Comparison of ENCODE assay signal across 9 cellular contexts in the genomic region with DNA sequence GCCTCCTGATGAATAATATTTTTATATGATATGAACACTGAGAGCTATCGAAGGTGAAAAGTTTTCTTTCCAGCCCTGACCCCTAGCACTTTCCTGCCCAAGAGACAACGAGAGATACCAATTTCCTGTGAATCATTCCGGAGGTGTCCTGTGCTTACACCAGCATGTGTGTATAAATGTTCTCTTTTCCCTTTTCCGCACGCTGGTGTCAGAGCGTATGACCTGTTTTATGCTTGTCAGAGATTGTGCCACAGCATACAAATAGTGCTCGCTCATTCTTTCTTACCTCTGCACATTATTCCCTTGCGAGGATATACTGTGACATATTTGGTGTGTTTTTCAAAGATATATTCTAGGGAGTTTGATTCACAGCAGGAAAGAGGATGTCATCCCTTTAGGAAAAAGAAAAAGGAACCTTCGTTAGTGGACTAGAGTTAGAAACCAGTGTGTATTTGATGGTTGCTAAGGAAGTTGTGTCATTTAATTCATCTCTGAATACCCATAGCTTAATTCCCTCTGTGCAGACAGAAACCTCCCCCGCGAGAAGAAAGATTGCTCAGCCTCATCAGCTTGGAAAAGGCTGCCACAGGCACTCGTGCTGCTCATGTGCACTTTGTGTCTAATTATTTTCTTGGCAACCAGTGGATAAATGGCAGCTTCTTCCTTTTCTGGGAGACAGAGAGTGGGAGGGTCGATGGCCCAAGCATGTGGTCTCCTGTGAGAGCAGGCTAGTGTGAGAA. TPM values are rescaled to one million over a fixed set of nuclear protein-coding genes. Genes with fewer than 3 reads are reported as not detected.
A peak's percentile ranks its signal among the peaks of the same experiment; 100 is the strongest.
DNase-seq lines count a peak whose midpoint lies in the region; ATAC-seq and TF ChIP-seq lines count a peak whose summit lies in the region.
"Had no signal": no experiment of that assay in that cellular context is flagged by ENCODE, and none has a peak within 500 bp of the region (broad histone marks: within the 10 kb centered on the region; RNA-seq: fewer than 3 reads in every experiment).

No MANE protein-coding gene starts in this region.

- intact Hi-C loops in Caco-2 (cut with micrococcal nuclease; ENCODE audit: unreplicated experiment): no loop called here

- H3K4me1 ChIP-seq in parathyroid adenoma (no peaks in the 10 kb centered on the region), Caco-2 (no peaks in the 10 kb centered on the region)

- H3K4me3 Mint-ChIP-seq in T-helper 17 cell (no peak overlapping the region), Caco-2 (ENCODE audit: unreplicated experiment) (no peak overlapping the region)

- DNase-seq in NCI-H146 treated with DMSO at 0.1 percent for 48 hours (lab: John Stamatoyannopoulos, UW; ENCODE audit: unreplicated experiment) (peak; percentile 22), NCI-H146 (lab: John Stamatoyannopoulos, UW) (no peak), T-helper 17 cell (no peak), foreskin melanocyte (peak; percentile 98), NCI-H1048 (lab: John Stamatoyannopoulos, UW) (no peak), Caco-2 (no peak)

- H3K27ac Mint-ChIP-seq in T-helper 17 cell (peak overlapping the region; percentile 98), Caco-2 (ENCODE audit: unreplicated experiment) (no peak overlapping the region)

- no peaks in the 10 kb centered on the region for H3K9me3 ChIP-seq in T-helper 17 cell (ENCODE audit: control insufficient read depth, low read length, poor library complexity, severe bottlenecking)
- no peaks in the 10 kb centered on the region for H3K9me3 ChIP-seq in parathyroid adenoma (ENCODE audit: control insufficient read depth, low read length)
- no peaks in the 10 kb centered on the region for H3K9me3 ChIP-seq in Caco-2

- no peaks in the 10 kb centered on the region for H3K27me3 Mint-ChIP-seq in T-helper 17 cell
- H3K27me3 Mint-ChIP-seq in Caco-2 (ENCODE audit: insufficient read depth, unreplicated experiment): no peaks in the 10 kb centered on the region

- H3K4me2 ChIP-seq in parathyroid adenoma (ENCODE audit: low read length): no peak overlapping the region
- H3K4me2 ChIP-seq: PC-9 had no signal

- CTCF ChIA-PET in Caco-2 (lab: Charles Lee): no interaction called here

- H2AFZ ChIP-seq in parathyroid adenoma: no peak overlapping the region
- H2AFZ ChIP-seq: PC-9 had no signal

- H3K36me3 ChIP-seq in parathyroid adenoma (ENCODE audit: control insufficient read depth, insufficient read depth, low read length) (no peaks in the 10 kb centered on the region), Caco-2 (ENCODE audit: control insufficient read depth, insufficient read depth, low read length) (no peaks in the 10 kb centered on the region)

- H3K79me2 ChIP-seq in parathyroid adenoma: no peaks in the 10 kb centered on the region

- H3K9ac ChIP-seq in parathyroid adenoma: no peak overlapping the region

- H3K27ac ChIP-seq in parathyroid adenoma: peak overlapping the region; percentile 39
- H3K27ac ChIP-seq: PC-9 had no signal

- H3K27me3 ChIP-seq in parathyroid adenoma (ENCODE audit: control insufficient read depth, insufficient read depth, low read length) (no peaks in the 10 kb centered on the region), Caco-2 (replicated peaks; ENCODE audit: control insufficient read depth, insufficient read depth, low read length) (no peaks in the 10 kb centered on the region)

- TF ChIP-seq CTCF in parathyroid adenoma (IDR thresholded peaks at IDR 0.05): no peak
- TF ChIP-seq CTCF in Caco-2 (IDR thresholded peaks at IDR 0.05; ENCODE audit: insufficient read depth in 1 of 2, low read depth in 1 of 2, low read length in 1 of 2, severe bottlenecking in 1 of 2, unreplicated experiment in 1 of 2): no peak

- BruUV-seq in Caco-2 (replicated peaks; lab: Mats Ljungman, UMichigan): no TSS peak

- POLR2A ChIA-PET in Caco-2 (lab: Charles Lee): no interaction called here

- no peak overlapping the region for H3K4me3 ChIP-seq in parathyroid adenoma (ENCODE audit: low read depth, low read length)
- no peak overlapping the region for H3K4me3 ChIP-seq in Caco-2 (ENCODE audit: low read depth, low read length)
- H3K4me3 ChIP-seq: PC-9 had no signal

- no peaks in the 10 kb centered on the region for H3K9me3 Mint-ChIP-seq in Caco-2 (ENCODE audit: unreplicated experiment)

- H3K4me1 Mint-ChIP-seq in T-helper 17 cell: peaks cover 45% of the 10 kb centered on the region
- no peaks in the 10 kb centered on the region for H3K4me1 Mint-ChIP-seq in Caco-2 (ENCODE audit: low read depth, unreplicated experiment)

- H3K36me3 Mint-ChIP-seq in T-helper 17 cell (ENCODE audit: low read depth) (peaks cover 8% of the 10 kb centered on the region), Caco-2 (ENCODE audit: insufficient read depth, unreplicated experiment) (no peaks in the 10 kb centered on the region)

- ATAC-seq in T-helper 17 cell (no peak), GM18909 (IDR thresholded peaks at IDR 0.05; ENCODE audit: poor library complexity, unreplicated experiment) (no peak)

RNA-seq across cellular contexts. Expression of a gene that starts 14.8 kb away (rescaled TPM):
- total RNA-seq in T-helper 17 cell (1 to 10 TPM in 1 of 2 donors, under 1 TPM in 1; 0.50 to 1.4 TPM), Caco-2 (2022) (not detected in 2 replicates)
- total RNA-seq: PC-9 had no signal

RNA-seq across cellular contexts. Expression of a gene that starts 17.9 kb away (rescaled TPM):
- 10 to 100 TPM; 32.5 to 51.4 TPM for total RNA-seq in T-helper 17 cell
- total RNA-seq in Caco-2 (2022): 1.6 and 1.9 TPM in 2 replicates

RNA-seq across cellular contexts. Expression of a gene that starts 36.3 kb away (rescaled TPM):
- total RNA-seq in T-helper 17 cell: 10 to 100 TPM; 30.3 to 43.4 TPM
- total RNA-seq in Caco-2 (2022): 256 and 269 TPM in 2 replicates

Comparison
In these comparisons a context has a peak if more than half of its experiments do, and no peak if none do; other contexts are left out.
1. DNase-seq: peak in NCI-H146 treated with DMSO at 0.1 percent for 48 hours (single experiment) and foreskin melanocyte (single experiment); none in NCI-H146 (single experiment), T-helper 17 cell (0 of 3), NCI-H1048 (single experiment) and Caco-2 (0 of 2).
2. RNA of a gene that starts 17.9 kb away (total RNA-seq): 32.5 to 51.4 TPM in T-helper 17 cell; 1.6 to 1.9 TPM in Caco-2; every median in the first group is over 10 times any median in the second.